16 cellular contexts compared by ENCODE assay signal in the genomic region with DNA sequence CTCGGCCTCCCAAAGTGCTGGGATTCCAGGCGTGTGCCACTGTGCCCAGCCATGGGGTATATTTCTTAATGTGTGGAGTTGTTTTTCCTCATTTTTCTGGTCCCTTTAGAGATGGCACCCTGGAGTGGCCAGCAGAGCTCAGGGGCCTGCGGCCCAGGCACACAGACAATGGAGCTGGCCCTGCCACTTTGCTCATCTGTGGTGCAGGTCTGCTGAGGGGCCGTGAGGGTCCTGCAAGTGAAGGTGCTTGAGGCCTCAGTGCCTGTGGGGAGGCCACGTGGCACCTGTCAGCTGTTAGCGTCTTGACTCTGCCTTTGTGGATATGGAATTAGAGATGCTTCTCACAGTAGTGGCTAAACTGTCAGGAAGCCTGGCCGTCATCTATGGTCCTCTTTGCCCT. TPM values are rescaled to one million over a fixed set of nuclear protein-coding genes. Genes with fewer than 3 reads are reported as not detected.
DNase-seq lines count a peak whose midpoint lies in the region; ATAC-seq, FAIRE-seq and TF ChIP-seq lines count a peak whose summit lies in the region.
"Had no signal": no experiment of that assay in that cellular context is flagged by ENCODE, and none has a peak within 500 bp of the region (broad histone marks: within the 10 kb centered on the region; RNA-seq: fewer than 3 reads in every experiment).

No MANE protein-coding gene starts in this region.

- 0 out of 2 replicates have a peak, but pooled peaks cover 5% of the 10 kb centered on the region for H4K20me1 ChIP-seq in K562 (replicated peaks; ENCODE audit: control insufficient read depth, insufficient read depth, low read length)

- no peak overlapping the region for H3K4me2 ChIP-seq in K562 (ENCODE audit: insufficient read depth, low read length)

- peaks cover 86% of the 10 kb centered on the region for H3K4me1 ChIP-seq in HUES6 (ENCODE audit: control insufficient read depth, insufficient read depth, low read length)
- peaks cover 41 to 89% of the 10 kb centered on the region in 2 experiments for H3K4me1 ChIP-seq in K562 (replicated peaks in 1 of 2; ENCODE audit: control insufficient read depth in 2 of 2, insufficient read depth in 2 of 2, low read length in 2 of 2)
- H3K4me1 ChIP-seq in right lobe of liver, result peaks cover 0 to 27% (median 13%) of the 10 kb centered on the region in 4 donors
- peaks cover 41% of the 10 kb centered on the region for H3K4me1 ChIP-seq in testis

- H3K9ac ChIP-seq in HUES6 (ENCODE audit: low read length), result peak overlapping the region; percentile 5
- peak overlapping the region in 1 of 2 experiments; percentile 18; a peak in 2 of 4 replicates for H3K9ac ChIP-seq in K562 (ENCODE audit: insufficient read depth in 1 of 2, low read depth in 2 of 2, low read length in 2 of 2)

- H3K9me3 ChIP-seq in HUES6 (ENCODE audit: control insufficient read depth, insufficient read depth, low read depth, low read length), result no peaks in the 10 kb centered on the region
- no peaks in the 10 kb centered on the region for H3K9me3 ChIP-seq in K562 (replicated peaks; ENCODE audit: control insufficient read depth, insufficient read depth, low read depth, low read length)
- H3K9me3 ChIP-seq in right lobe of liver, result no peaks in the 10 kb centered on the region
- H3K9me3 ChIP-seq in testis, result no peaks in the 10 kb centered on the region
- H3K9me3 ChIP-seq: Peyer's patch had no signal

- TF ChIP-seq CTCF in K562 (IDR thresholded peaks at IDR 0.05 in 2 of 3, conservative IDR thresholded peaks at IDR 0.05 in 1 of 3; ENCODE audit: insufficient read depth in 2 of 3, low read depth in 1 of 3, low read length in 3 of 3) (no peak), right lobe of liver (IDR thresholded peaks at IDR 0.05) (no peak), testis (IDR thresholded peaks at IDR 0.05) (no peak)

- no peak for TF ChIP-seq EP300 in K562 (IDR thresholded peaks at IDR 0.05; ENCODE audit: low read length)

- 75% methylated on average over 7 of the region's 7 CpGs for WGBS in K562 (ENCODE audit: insufficient coverage, low coverage, missing lambda C conversion rate)
- WGBS in right lobe of liver (ENCODE audit: insufficient coverage, low coverage, low lambda C conversion rate, missing lambda C conversion rate), result no CpG with 5 or more reads among the region's 7 CpGs
- 89 to 96% methylated on average over 3 to 7 of the region's 7 CpGs for WGBS in testis, 2 donors

- H3K4me3 ChIP-seq in HUES6 (ENCODE audit: low read depth, low read length) (no peak overlapping the region), K562 (no peak overlapping the region), right lobe of liver (no peak overlapping the region), testis (no peak overlapping the region)
- H3K4me3 ChIP-seq: Peyer's patch had no signal

- H3K9me1 ChIP-seq in K562 (ENCODE audit: control insufficient read depth, insufficient read depth, low read length), result peaks cover 5% of the 10 kb centered on the region

- ATAC-seq in K562 (no peak), right lobe of liver (no peak)
- ATAC-seq: SK-N-SH treated with all-trans-retinoic acid at 6 μM for 48 hours had no signal

- no peak for FAIRE-seq in K562 (lab: Jason Lieb, UNC)

- POLR2A ChIA-PET in K562 (lab: Yijun Ruan, JAX), result interaction anchor here (1.0 to 1.6 kb wide), 2 partner anchors 10 to 122 kb away, joined by 3 to 15 read pairs; no protein-coding TSS in a partner anchor

- H3K27me3 ChIP-seq in HUES6 (ENCODE audit: control insufficient read depth, insufficient read depth, low read length) (no peaks in the 10 kb centered on the region), K562 (ENCODE audit: control insufficient read depth in 2 of 2, insufficient read depth in 2 of 2, low read length in 2 of 2) (no peaks in the 10 kb centered on the region), right lobe of liver (no peaks in the 10 kb centered on the region), testis (no peaks in the 10 kb centered on the region)
- H3K27me3 ChIP-seq: Peyer's patch had no signal

- DNase-seq in K562 (ENCODE audit: extremely low read depth in 1 of 4, low spot score in 3 of 4) (no peak), right lobe of liver (peak in 2 of 3 donors; percentile 9 to 31), testis (no peak), NCI-H526 treated with DMSO at 0.1 percent for 48 hours (lab: John Stamatoyannopoulos, UW) (no peak), NCI-H146 treated with DMSO at 0.1 percent for 48 hours (lab: John Stamatoyannopoulos, UW; ENCODE audit: unreplicated experiment) (no peak)
- DNase-seq in central memory CD4-positive, alpha-beta T cell, result no peak
- DNase-seq: COR-L47, DMS153, H9, NCI-H1092, NCI-H146, NCI-H510A treated with DMSO at 0.1 percent for 48 hours, Peyer's patch, SHP77 treated with DMSO at 0.1 percent for 48 hours had no signal

- TF ChIP-seq POLR2A in K562 (conservative IDR thresholded peaks at IDR 0.05) (no peak), right lobe of liver (IDR thresholded peaks at IDR 0.05) (no peak), testis (IDR thresholded peaks at IDR 0.05) (no peak)

- BruUV-seq in K562 (replicated peaks; lab: Mats Ljungman, UMichigan), result no TSS peak

- H3K27ac ChIP-seq in HUES6 (ENCODE audit: low read depth, low read length), result no peak overlapping the region
- H3K27ac ChIP-seq in K562 (ENCODE audit: extremely low read depth, low read depth, low read length), result no peak overlapping the region
- H3K27ac ChIP-seq in right lobe of liver, result peak overlapping the region in 1 of 3 donors; percentile 57
- peak overlapping the region; percentile 10 to 76 for H3K27ac ChIP-seq in testis
- H3K27ac ChIP-seq: Peyer's patch had no signal

- peaks cover 35% of the 10 kb centered on the region for H3K79me2 ChIP-seq in K562 (ENCODE audit: control insufficient read depth, insufficient read depth, low read length)

- intact Hi-C loops in K562 (cut with micrococcal nuclease) (no loop called here), right lobe of liver (cut with DNase I) (no loop called here), testis (cut with DNase I; ENCODE audit: low total_unique reads) (no loop called here)

- TF ChIP-seq RAD21 in K562 (CRISPR knock-in tag; conservative IDR thresholded peaks at IDR 0.05 in 1 of 2, IDR thresholded peaks at IDR 0.05 in 1 of 2), result no peak

- in situ Hi-C loops in K562 (cut with MboI), result no loop called here

- CTCF ChIA-PET in K562 (lab: Yijun Ruan, JAX; ENCODE audit: low intra/inter-chr PET ratio), result no interaction called here

- H3K36me3 ChIP-seq in HUES6 (ENCODE audit: control insufficient read depth, insufficient read depth, low read length), result peaks cover 30% of the 10 kb centered on the region
- H3K36me3 ChIP-seq in K562 (ENCODE audit: control insufficient read depth, insufficient read depth, low read length), result no peaks in the 10 kb centered on the region
- no peaks in the 10 kb centered on the region for H3K36me3 ChIP-seq in right lobe of liver
- H3K36me3 ChIP-seq in testis (ENCODE audit: low read depth, missing control alignments), result no peaks in the 10 kb centered on the region
- H3K36me3 ChIP-seq: Peyer's patch had no signal

- no peak overlapping the region for H2AFZ ChIP-seq in K562 (ENCODE audit: low read depth, low read length)

TF ChIP-seq in K562, 482 proteins besides CTCF, POLR2A, EP300 and RAD21 (continues in another document):
- TF ChIP-seq ZNF174 (CRISPR knock-in tag; IDR thresholded peaks at IDR 0.05), result no peak
- TF ChIP-seq ZNF561 (CRISPR knock-in tag; conservative IDR thresholded peaks at IDR 0.05), result no peak
- TF ChIP-seq, protein P1, sequence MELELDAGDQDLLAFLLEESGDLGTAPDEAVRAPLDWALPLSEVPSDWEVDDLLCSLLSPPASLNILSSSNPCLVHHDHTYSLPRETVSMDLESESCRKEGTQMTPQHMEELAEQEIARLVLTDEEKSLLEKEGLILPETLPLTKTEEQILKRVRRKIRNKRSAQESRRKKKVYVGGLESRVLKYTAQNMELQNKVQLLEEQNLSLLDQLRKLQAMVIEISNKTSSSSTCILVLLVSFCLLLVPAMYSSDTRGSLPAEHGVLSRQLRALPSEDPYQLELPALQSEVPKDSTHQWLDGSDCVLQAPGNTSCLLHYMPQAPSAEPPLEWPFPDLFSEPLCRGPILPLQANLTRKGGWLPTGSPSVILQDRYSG (tag; conservative IDR thresholded peaks at IDR 0.05; ENCODE audit: low read depth), result 0 out of 2 replicates have a peak, but pooled peaks have one; percentile 27
- TF ChIP-seq ZNF57 (CRISPR knock-in tag; IDR thresholded peaks at IDR 0.05), result no peak
- TF ChIP-seq BCL6 (CRISPR knock-in tag; IDR thresholded peaks at IDR 0.05), result no peak
- TF ChIP-seq HMG20B (CRISPR knock-in tag; IDR thresholded peaks at IDR 0.05), result no peak
- TF ChIP-seq TSC22D4 (tag; IDR thresholded peaks at IDR 0.05), result no peak

RNA-seq across cellular contexts. Expression of gene COL18A1, which starts 7.5 kb away (rescaled TPM):
- total RNA-seq in K562 (2011; cell fraction: chromatin; rRNA removed; ENCODE audit: low replicate concordance), result 18.2 and 47.1 TPM in 2 replicates
- 42.8 and 53.0 TPM in 2 replicates for total RNA-seq in K562 (2011; cell fraction: nucleolus; rRNA removed)
- 26.1 and 28.1 TPM in 2 replicates for total RNA-seq in K562 (2011; cell fraction: nucleoplasm; rRNA removed)
- total RNA-seq in K562 (2014; rRNA removed) (12.0 and 16.1 TPM in 2 replicates), K562 (2014; rRNA removed; fragmentation: Illumina TruSeq; extraction: Trizol) (0.54 and 1.1 TPM in 2 replicates), K562 (2015; rRNA removed; fragmentation: Illumina TruSeq; extraction: Trizol) (1.6 and 2.3 TPM in 2 replicates), K562 (2021) (16.1 and 16.4 TPM in 2 replicates), right lobe of liver (100 to 1,000 TPM; 261 to 487 (median 297) TPM), testis (100 to 1,000 TPM; 111 to 165 TPM)
- polyA plus RNA-seq in K562 (2011; rRNA removed) (4.9 and 16.8 TPM in 2 replicates), K562 (2014; fragmentation: Illumina TruSeq; extraction: Trizol) (2.0 and 5.5 TPM in 2 replicates), K562 (2014; fragmentation: Nextera tagmentation; extraction: Ambion mirVana) (under 1 TPM; 0.14 to 0.25 TPM), K562 (2014; rRNA removed) (7.8 and 11.8 TPM in 2 replicates), testis (ENCODE audit: insufficient read depth, low read depth, low replicate concordance) (53.2 TPM)
- polyA plus RNA-seq in K562 (2011; cell fraction: cytosol; rRNA removed), result 23.2 and 39.2 TPM in 2 replicates
- 67.4 and 83.8 TPM in 2 replicates for polyA plus RNA-seq in K562 (2011; cell fraction: nucleus; rRNA removed)
- 6.2 and 11.5 TPM in 2 replicates for polyA plus RNA-seq in K562 (2012)
- 2.9 and 3.3 TPM in 2 replicates for polyA minus RNA-seq in K562 (2011; rRNA and poly(A)+ RNA removed)
- 11.5 and 49.2 TPM in 2 replicates for polyA minus RNA-seq in K562 (2011; cell fraction: cytosol; rRNA and poly(A)+ RNA removed)
- polyA minus RNA-seq in K562 (2011; cell fraction: nucleus; rRNA and poly(A)+ RNA removed), result 11.6 and 22.0 TPM in 2 replicates

Comparison
In these comparisons a context has a peak if more than half of its experiments do, and no peak if none do; other contexts are left out.
1. H3K27ac ChIP-seq: peak in testis (2 of 2); none in HUES6 (single experiment) and K562 (single experiment).
2. DNase-seq: peak in right lobe of liver (2 of 3); none in K562 (0 of 4), testis (single experiment), NCI-H526 treated with DMSO at 0.1 percent for 48 hours (single experiment), NCI-H146 treated with DMSO at 0.1 percent for 48 hours (single experiment) and central memory CD4-positive, alpha-beta T cell (single experiment).